Comparison of ENCODE assay signal across 18 cellular contexts in genomic region chr1:167288390-167289062, GRCh38.
DNase-seq lines count a peak whose midpoint lies in the region; ATAC-seq and FAIRE-seq lines count a peak whose summit lies in the region.
"Had no signal": no experiment of that assay in that cellular context is flagged by ENCODE, and none has a peak within 500 bp of the region (broad histone marks: within the 10 kb centered on the region; RNA-seq: fewer than 3 reads in every experiment).

No MANE protein-coding gene starts in this region.

- FAIRE-seq in RCC 7860 (lab: Jason Lieb, UNC) = peak; percentile 20
- FAIRE-seq: HTR-8/SVneo had no signal

- ATAC-seq in HG02885 (IDR thresholded peaks at IDR 0.05; ENCODE audit: poor library complexity, unreplicated experiment) (no peak), HG02973 (IDR thresholded peaks at IDR 0.05; ENCODE audit: unreplicated experiment) (no peak), GM21515 (IDR thresholded peaks at IDR 0.05; ENCODE audit: unreplicated experiment) (no peak)
- ATAC-seq: Right ventricle myocardium inferior had no signal

- DNase-seq in NCI-H2107 treated with DMSO at 0.1 percent for 48 hours (lab: John Stamatoyannopoulos, UW; ENCODE audit: unreplicated experiment) (peak; percentile 8), NCI-H2107 (lab: John Stamatoyannopoulos, UW) (no peak), RCC 7860 (ENCODE audit: low spot score) (no peak), left kidney (ENCODE audit: low read depth, low spot score) (peak; percentile 43), NCI-H2196 (lab: John Stamatoyannopoulos, UW; ENCODE audit: unreplicated experiment) (no peak)
- DNase-seq: COR-L47, KBM-7, NCI-H1048, NCI-H146, NCI-H2081 treated with DMSO at 0.1 percent for 48 hours, NCI-H345, NCI-H526 treated with DMSO at 0.1 percent for 48 hours, SK-N-SH had no signal

Comparison
In these comparisons a context has a peak if more than half of its experiments do, and no peak if none do; other contexts are left out.
1. DNase-seq: peak in NCI-H2107 treated with DMSO at 0.1 percent for 48 hours (single experiment) and left kidney (single experiment); none in NCI-H2107 (single experiment), RCC 7860 (single experiment) and NCI-H2196 (single experiment).